In genomic region chr9:65400886-65401285, GRCh38 we compare ENCODE assay signal across 14 cellular contexts.
DNase-seq lines count a peak whose midpoint lies in the region; ATAC-seq and TF ChIP-seq lines count a peak whose summit lies in the region.
"Had no signal": no experiment of that assay in that cellular context is flagged by ENCODE, and none has a peak within 500 bp of the region (broad histone marks: within the 10 kb centered on the region; RNA-seq: fewer than 3 reads in every experiment).

No MANE protein-coding gene starts in this region.

- no peak overlapping the region for H3K4me3 ChIP-seq in sigmoid colon

- TF ChIP-seq POLR2A in sigmoid colon (IDR thresholded peaks at IDR 0.05), result no peak

- ATAC-seq in left lobe of liver (no peak), GM21390 (IDR thresholded peaks at IDR 0.05; ENCODE audit: unreplicated experiment) (no peak), GM21423 (IDR thresholded peaks at IDR 0.05; ENCODE audit: unreplicated experiment) (no peak)
- ATAC-seq: CD8-positive, alpha-beta T cell; HCT116 had no signal

- peak; percentile 18 for DNase-seq in left lobe of liver (ENCODE audit: low spot score)
- peak; percentile 81 for DNase-seq in mesenteric fat pad (ENCODE audit: low spot score)
- peak; percentile 52 for DNase-seq in sigmoid colon
- DNase-seq in retina, result no peak
- DNase-seq: C1 segment of cervical spinal cord; Caco-2; CD4-positive, CD25-positive, alpha-beta regulatory T cell; CD8-positive, alpha-beta T cell; DMS153; DND-41; GOT3 had no signal

- no peaks in the 10 kb centered on the region for H3K27me3 ChIP-seq in sigmoid colon

- 86 to 87% methylated on average over 9 of the region's 9 CpGs for WGBS in sigmoid colon, 2 donors

- H3K27ac ChIP-seq in sigmoid colon, result no peak overlapping the region

- TF ChIP-seq EP300 in sigmoid colon (IDR thresholded peaks at IDR 0.05), result no peak

- no peak for TF ChIP-seq CTCF in sigmoid colon (IDR thresholded peaks at IDR 0.05)

- H3K9me3 ChIP-seq in sigmoid colon, result peaks cover 0 to 5% (median 0%) of the 10 kb centered on the region in 4 donors
- H3K9me3 ChIP-seq: Caco-2 had no signal

- no peaks in the 10 kb centered on the region for H3K36me3 ChIP-seq in sigmoid colon

- H3K4me1 ChIP-seq in sigmoid colon, result no peaks in the 10 kb centered on the region
- H3K4me1 ChIP-seq: Caco-2 had no signal

- intact Hi-C loops in sigmoid colon (cut with DNase I), result no loop called here
